In the genomic region with DNA sequence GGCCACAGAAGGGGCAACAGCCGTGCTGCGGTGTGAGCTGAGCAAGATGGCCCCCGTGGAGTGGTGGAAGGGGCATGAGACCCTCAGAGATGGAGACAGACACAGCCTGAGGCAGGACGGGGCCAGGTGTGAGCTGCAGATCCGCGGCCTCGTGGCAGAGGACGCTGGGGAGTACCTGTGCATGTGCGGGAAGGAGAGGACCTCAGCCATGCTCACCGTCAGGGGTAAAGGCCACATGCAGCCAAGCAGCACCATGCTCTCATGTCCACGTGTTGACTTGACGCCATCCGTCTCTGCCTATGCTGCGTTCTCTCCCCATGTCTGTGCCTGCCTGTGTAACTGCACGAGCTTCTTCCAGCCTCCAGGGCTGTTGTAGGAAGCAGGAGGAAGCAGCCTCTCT, we compare ENCODE assay signal across 20 cellular contexts.
"Had no signal": no experiment of that assay in that cellular context is flagged by ENCODE, and none has a peak within 500 bp of the region (broad histone marks: within the 10 kb centered on the region; RNA-seq: fewer than 3 reads in every experiment).

No MANE protein-coding gene starts in this region.

- H3K4me3 Mint-ChIP-seq: activated naive CD8-positive, alpha-beta T cell treated with anti-CD3 and anti-CD28 coated beads for 36 hours; activated T-cell treated with anti-CD3 and anti-CD28 coated beads, Interleukin-2, amount 50 U/mL, for 24 hours; activated T-helper 17 cell treated with anti-CD3 and anti-CD28 coated beads, Interleukin-2, amount 50 U/mL, for 72 hours; stimulated activated naive B cell treated with anti-CD40 and anti-IgM and Interleukin-4, amounts not matched to agents 10 μg/mL and 1 μg/mL and 100 μg/mL, for 72 hours; T-helper 2 cell treated with Interferon-gamma antibody and Interleukin-4, amounts not matched to agents 5 μg/mL and 100 μg/mL, for 36 hours had no signal

- H3K36me3 ChIP-seq: pancreas, transverse colon had no signal

- H3K4me3 ChIP-seq: mucosa of descending colon, pancreas, transverse colon, vagina had no signal

- H3K9me3 ChIP-seq: mucosa of descending colon, pancreas, transverse colon, vagina had no signal

- H3K27me3 Mint-ChIP-seq: activated naive CD8-positive, alpha-beta T cell treated with anti-CD3 and anti-CD28 coated beads for 36 hours; activated T-cell treated with anti-CD3 and anti-CD28 coated beads, Interleukin-2, amount 50 U/mL, for 24 hours; activated T-helper 17 cell treated with anti-CD3 and anti-CD28 coated beads, Interleukin-2, amount 50 U/mL, for 72 hours; stimulated activated naive B cell treated with anti-CD40 and anti-IgM and Interleukin-4, amounts not matched to agents 10 μg/mL and 1 μg/mL and 100 μg/mL, for 72 hours had no signal

- H3K27ac Mint-ChIP-seq: activated naive CD8-positive, alpha-beta T cell treated with anti-CD3 and anti-CD28 coated beads for 36 hours; activated T-cell treated with anti-CD3 and anti-CD28 coated beads, Interleukin-2, amount 50 U/mL, for 24 hours; activated T-helper 17 cell treated with anti-CD3 and anti-CD28 coated beads, Interleukin-2, amount 50 U/mL, for 72 hours; stimulated activated naive B cell treated with anti-CD40 and anti-IgM and Interleukin-4, amounts not matched to agents 10 μg/mL and 1 μg/mL and 100 μg/mL, for 72 hours; T-helper 2 cell treated with Interferon-gamma antibody and Interleukin-4, amounts not matched to agents 5 μg/mL and 100 μg/mL, for 36 hours had no signal

- H3K27me3 ChIP-seq: pancreas, transverse colon, vagina had no signal

- H3K4me1 ChIP-seq: pancreas, transverse colon, vagina had no signal

- ATAC-seq: activated T-helper 17 cell treated with anti-CD3 and anti-CD28 coated beads, Interleukin-2, amount 50 U/mL, for 72 hours; mucosa of descending colon; pancreas; sciatic nerve; SK-N-SH treated with all-trans-retinoic acid at 6 μM for 48 hours; stimulated activated naive B cell treated with anti-CD40 and anti-IgM and Interleukin-4, amounts not matched to agents 10 μg/mL and 1 μg/mL and 100 μg/mL, for 72 hours had no signal

- H3K27ac ChIP-seq: pancreas, transverse colon, vagina had no signal

- DNase-seq: activated CD4-positive, alpha-beta T cell treated with anti-CD3 and anti-CD28 coated beads for 1 hour; activated CD4-positive, alpha-beta T cell treated with anti-CD3 and anti-CD28 coated beads, Interleukin-2, amount 50 U/mL, for 1 hour; activated CD8-positive, alpha-beta memory T cell treated with anti-CD3 and anti-CD28 coated beads, Interleukin-2, amount 50 U/mL, for 4 hours; activated naive CD8-positive, alpha-beta T cell treated with anti-CD3 and anti-CD28 coated beads for 36 hours; activated T-cell treated with anti-CD3 and anti-CD28 coated beads, Interleukin-2, amount 50 U/mL, for 24 hours; amygdala; cortex of kidney; kidney glomerular epithelial cell; mesenchymal stem cell; small intestine; stimulated activated CD4-positive, alpha-beta T cell treated with anti-CD3 and anti-CD28 coated beads, Interleukin-15, amount 100 ng/mL, for 24 hours; stimulated activated naive B cell treated with anti-CD40 and anti-IgM and Interleukin-4, amounts not matched to agents 10 μg/mL and 1 μg/mL and 100 μg/mL, for 72 hours; transverse colon had no signal
